In the genomic region with DNA sequence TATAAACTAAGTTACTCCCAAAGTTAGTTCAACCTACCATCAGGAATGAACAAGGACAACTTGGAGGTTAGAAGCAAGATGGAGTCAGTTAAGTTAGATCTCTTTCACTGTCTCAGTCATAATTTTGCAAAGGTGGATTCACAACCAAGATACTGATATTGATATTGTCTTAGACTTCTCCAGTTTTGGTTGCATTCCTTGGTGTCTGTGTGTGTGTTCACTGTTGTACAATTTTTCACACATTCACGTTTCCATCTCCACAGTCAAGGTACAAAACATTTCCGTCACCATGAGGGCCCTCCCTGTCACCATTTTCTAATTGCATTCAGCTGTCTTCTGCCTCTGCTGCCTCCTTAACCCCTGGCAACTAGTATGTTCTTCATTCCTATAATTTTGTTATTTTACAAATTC, we compare ENCODE assay signal across 18 cellular contexts. TPM values are rescaled to one million over a fixed set of nuclear protein-coding genes. Genes with fewer than 3 reads are reported as not detected.
DNase-seq lines count a peak whose midpoint lies in the region; ATAC-seq and TF ChIP-seq lines count a peak whose summit lies in the region.
"Had no signal": no experiment of that assay in that cellular context is flagged by ENCODE, and none has a peak within 500 bp of the region (broad histone marks: within the 10 kb centered on the region; RNA-seq: fewer than 3 reads in every experiment).

No MANE protein-coding gene starts in this region.

- H3K9me2 ChIP-seq in hepatocyte (replicated peaks; ENCODE audit: insufficient read depth) = no peaks in the 10 kb centered on the region

- in situ Hi-C loops in mammary epithelial cell (cut with MboI; ENCODE audit: low sequenced_read_pairs in 2 of 2) = no loop called here

- ATAC-seq in omental fat pad (ENCODE audit: low FRiP score) = no peak

- no peaks in the 10 kb centered on the region for H3K27me3 Mint-ChIP-seq in MCF 10A (ENCODE audit: insufficient read depth, unreplicated experiment)

- no peak overlapping the region for H3K4me3 Mint-ChIP-seq in MCF 10A (ENCODE audit: unreplicated experiment)
- H3K4me3 Mint-ChIP-seq: GM23338 had no signal

- H3K4me1 ChIP-seq in mammary epithelial cell (ENCODE audit: insufficient read depth, low read length) (no peaks in the 10 kb centered on the region), hepatocyte (ENCODE audit: insufficient read depth) (no peaks in the 10 kb centered on the region), tibial artery (peaks cover 0 to 11% (median 0%) of the 10 kb centered on the region in 4 donors)

- POLR2A ChIA-PET in MCF 10A (lab: Yijun Ruan, JAX) = interaction anchor here (0.6 to 0.9 kb wide), 3 partner anchors 40 to 892 kb away, joined by 3 to 4 read pairs (median 3); no protein-coding TSS in a partner anchor

- dilution Hi-C loops in mammary epithelial cell (cut with HindIII; ENCODE audit: low sequenced_read_pairs) = no loop called here

- peaks cover 6% of the 10 kb centered on the region for H3K4me1 Mint-ChIP-seq in MCF 10A (ENCODE audit: insufficient read depth, unreplicated experiment)

- H3K36me3 Mint-ChIP-seq in MCF 10A (ENCODE audit: insufficient read depth, unreplicated experiment) = no peaks in the 10 kb centered on the region

- intact Hi-C loops in mammary epithelial cell (cut with micrococcal nuclease) (no loop called here), MCF 10A (cut with micrococcal nuclease) (no loop called here), tibial artery (cut with DNase I; ENCODE audit: low total_unique reads) (no loop called here)

- no peak overlapping the region for H3K27ac Mint-ChIP-seq in MCF 10A (ENCODE audit: low read depth, unreplicated experiment)
- H3K27ac Mint-ChIP-seq: GM23338 had no signal

- H3K9ac ChIP-seq in mammary epithelial cell (ENCODE audit: insufficient read depth, low read length) = no peak overlapping the region
- H3K9ac ChIP-seq: BLaER1 treated with 17β-estradiol and CSF1 and Interleukin-3, amounts not matched to agents 10 nM and 100 nM had no signal

- no peaks in the 10 kb centered on the region for H3K36me3 ChIP-seq in mammary epithelial cell (ENCODE audit: insufficient read depth, low read length)
- no peaks in the 10 kb centered on the region for H3K36me3 ChIP-seq in hepatocyte (replicated peaks; ENCODE audit: insufficient read depth, low read depth)
- H3K36me3 ChIP-seq in tibial artery = no peaks in the 10 kb centered on the region

- WGBS in mammary epithelial cell (ENCODE audit: low coverage, missing lambda C conversion rate) = 43% methylated on average over 2 of the region's 2 CpGs
- WGBS in hepatocyte (ENCODE audit: low lambda C conversion rate, missing lambda C conversion rate) = 63% methylated on average over 2 of the region's 2 CpGs

- H3K4me3 ChIP-seq in mammary epithelial cell (replicated peaks in 1 of 3; ENCODE audit: insufficient read depth in 1 of 3, low read depth in 2 of 3, low read length in 3 of 3) (no peak overlapping the region), fibroblast of pulmonary artery (replicated peaks; ENCODE audit: low read depth, low read length) (peak overlapping the region; percentile 5), hepatocyte (no peak overlapping the region), tibial artery (no peak overlapping the region)
- H3K4me3 ChIP-seq: BLaER1 treated with 17β-estradiol and CSF1 and Interleukin-3, amounts not matched to agents 10 nM and 100 nM; GM23338 had no signal

- DNase-seq in mammary epithelial cell (no peak), MCF 10A (ENCODE audit: unreplicated experiment) (no peak), fibroblast of pulmonary artery (ENCODE audit: low read depth) (no peak), hepatocyte (ENCODE audit: low spot score) (no peak), tibial artery (no peak), putamen (ENCODE audit: low spot score) (no peak), omental fat pad (ENCODE audit: low spot score) (no peak)
- no peak for DNase-seq in activated CD8-positive, alpha-beta memory T cell treated with anti-CD3 and anti-CD28 coated beads for 24 hours
- DNase-seq: 8988T, DMS 273 treated with DMSO at 0.1 percent for 48 hours, KBM-7, NCI-H1105, NCI-H2029, NCI-H2171 treated with DMSO at 0.1 percent for 48 hours, NCI-H510A had no signal

- H3K4me2 ChIP-seq in mammary epithelial cell (ENCODE audit: insufficient read depth, low read depth, low read length) (no peak overlapping the region), hepatocyte (peak overlapping the region; percentile 43)
- H3K4me2 ChIP-seq: GM23338 had no signal

- H3K27ac ChIP-seq in mammary epithelial cell (ENCODE audit: insufficient read depth, low read depth, low read length) (no peak overlapping the region), hepatocyte (no peak overlapping the region), tibial artery (peak overlapping the region; percentile 16 to 54)

- H3K27me3 ChIP-seq in mammary epithelial cell (ENCODE audit: insufficient read depth, low read length) = no peaks in the 10 kb centered on the region
- H3K27me3 ChIP-seq in hepatocyte = no peaks in the 10 kb centered on the region
- no peaks in the 10 kb centered on the region for H3K27me3 ChIP-seq in tibial artery
- H3K27me3 ChIP-seq: BLaER1 treated with 17β-estradiol and CSF1 and Interleukin-3, amounts not matched to agents 10 nM and 100 nM had no signal

- peak overlapping the region; percentile 24 for H2AFZ ChIP-seq in mammary epithelial cell (ENCODE audit: low read depth, low read length)
- H2AFZ ChIP-seq in hepatocyte = no peak overlapping the region

- BruUV-seq in mammary epithelial cell (replicated peaks; lab: Mats Ljungman, UMichigan) = no TSS peak
- BruUV-seq in MCF 10A (replicated peaks; lab: Mats Ljungman, UMichigan) = no TSS peak

- H3K9me3 Mint-ChIP-seq in MCF 10A (ENCODE audit: unreplicated experiment) = no peaks in the 10 kb centered on the region

- H3K79me2 ChIP-seq in mammary epithelial cell (ENCODE audit: insufficient read depth, low read length) = no peaks in the 10 kb centered on the region
- H3K79me2 ChIP-seq in hepatocyte = no peaks in the 10 kb centered on the region

- H3K9me3 ChIP-seq in mammary epithelial cell (replicated peaks; ENCODE audit: insufficient read depth, low read length) (no peaks in the 10 kb centered on the region), hepatocyte (ENCODE audit: low read depth) (no peaks in the 10 kb centered on the region), tibial artery (no peaks in the 10 kb centered on the region)

- TF ChIP-seq CTCF in mammary epithelial cell (conservative IDR thresholded peaks at IDR 0.05 in 1 of 2, IDR thresholded peaks at IDR 0.05 in 1 of 2; ENCODE audit: extremely low read depth in 1 of 2, insufficient read depth in 1 of 2, low read depth in 1 of 2, low read length in 2 of 2) (no peak), MCF 10A (IDR thresholded peaks at IDR 0.05; ENCODE audit: unreplicated experiment) (no peak), fibroblast of pulmonary artery (IDR thresholded peaks at IDR 0.05; ENCODE audit: low read length, missing control alignments) (no peak), hepatocyte (IDR thresholded peaks at IDR 0.05; ENCODE audit: poor library complexity) (no peak), tibial artery (IDR thresholded peaks at IDR 0.05) (no peak), omental fat pad (IDR thresholded peaks at IDR 0.05) (no peak)

- H4K20me1 ChIP-seq in mammary epithelial cell (ENCODE audit: insufficient read depth, low read length) (no peaks in the 10 kb centered on the region), hepatocyte (ENCODE audit: insufficient read depth, poor library complexity, severe bottlenecking) (no peaks in the 10 kb centered on the region)
- H4K20me1 ChIP-seq: BLaER1 treated with 17β-estradiol and CSF1 and Interleukin-3, amounts not matched to agents 10 nM and 100 nM had no signal

- CTCF ChIA-PET in mammary epithelial cell (lab: Charles Lee; ENCODE audit: low non-redundant PET) = no interaction called here
- CTCF ChIA-PET in MCF 10A (lab: Yijun Ruan, JAX) = interaction anchor here (2.6 kb wide), 1 partner anchor 17 kb away, joined by 21 read pairs; no protein-coding TSS in a partner anchor

RNA-seq across cellular contexts. Expression of gene AKR1E2, which starts 41.1 kb away (rescaled TPM):
- total RNA-seq in mammary epithelial cell (10 to 100 TPM in 1 of 2 donors, 1 to 10 TPM in 1; 9.8 to 20.5 TPM), MCF 10A (2022) (0.29 TPM in 1 of 2 replicates, not detected in the other), hepatocyte (1.5 and 4.2 TPM in 2 replicates), omental fat pad (10 to 100 TPM in 1 of 4 donors, 1 to 10 TPM in 3; 7.2 to 26.8 (median 8.9) TPM)
- polyA plus RNA-seq in mammary epithelial cell (not detected), hepatocyte (1.6 and 1.9 TPM in 2 replicates)
- polyA minus RNA-seq in mammary epithelial cell = not detected
- total RNA-seq: Daoy had no signal

Comparison
In these comparisons a context has a peak if more than half of its experiments do, and no peak if none do; other contexts are left out.
1. H3K27ac ChIP-seq: peak in tibial artery (2 of 2); none in mammary epithelial cell (single experiment) and hepatocyte (single experiment).